ENCODE assay signal across 20 cellular contexts in genomic region chr12:43578782-43579181, GRCh38. TPM values are rescaled to one million over a fixed set of nuclear protein-coding genes. Genes with fewer than 3 reads are reported as not detected.
A peak's percentile ranks its signal among the peaks of the same experiment; 100 is the strongest.
DNase-seq lines count a peak whose midpoint lies in the region; ATAC-seq and TF ChIP-seq lines count a peak whose summit lies in the region.
"Had no signal": no experiment of that assay in that cellular context is flagged by ENCODE, and none has a peak within 500 bp of the region (broad histone marks: within the 10 kb centered on the region; RNA-seq: fewer than 3 reads in every experiment).

No MANE protein-coding gene starts in this region.

- peak overlapping the region; percentile 55 for H3K4me3 ChIP-seq in SK-N-MC
- no peak overlapping the region for H3K4me3 ChIP-seq in fibroblast of the aortic adventitia (ENCODE audit: low read depth, low read length)
- no peak overlapping the region for H3K4me3 ChIP-seq in MG63
- H3K4me3 ChIP-seq: Peyer's patch, right atrium auricular region, suprapubic skin had no signal

- no peak for TF ChIP-seq CTCF in fibroblast of the aortic adventitia (IDR thresholded peaks at IDR 0.05; ENCODE audit: insufficient read depth, low read length)
- TF ChIP-seq CTCF in osteocyte (IDR thresholded peaks at IDR 0.05) = no peak
- TF ChIP-seq CTCF in activated CD8-positive, alpha-beta T cell treated with anti-CD3 and anti-CD28 coated beads for 36 hours (IDR thresholded peaks at IDR 0.05) = no peak

- no peaks in the 10 kb centered on the region for H3K36me3 Mint-ChIP-seq in osteocyte (ENCODE audit: unreplicated experiment)
- H3K36me3 Mint-ChIP-seq in activated CD8-positive, alpha-beta T cell treated with anti-CD3 and anti-CD28 coated beads for 36 hours (ENCODE audit: low read depth) = no peaks in the 10 kb centered on the region
- H3K36me3 Mint-ChIP-seq: activated naive CD4-positive, alpha-beta T cell treated with anti-CD3 and anti-CD28 coated beads, Interleukin-2, amount 10 ng/mL, durations not matched to agents 7 days and 5 days; brain had no signal

- no peaks in the 10 kb centered on the region for H3K27me3 ChIP-seq in MG63
- H3K27me3 ChIP-seq: Peyer's patch, right atrium auricular region, suprapubic skin had no signal

- H3K36me3 ChIP-seq in SK-N-MC (ENCODE audit: insufficient read depth, low read length) = no peaks in the 10 kb centered on the region
- no peaks in the 10 kb centered on the region for H3K36me3 ChIP-seq in MG63
- H3K36me3 ChIP-seq: Peyer's patch, right atrium auricular region, suprapubic skin had no signal

- peak overlapping the region; percentile 23 for H3K27ac Mint-ChIP-seq in osteocyte (ENCODE audit: unreplicated experiment)
- no peak overlapping the region for H3K27ac Mint-ChIP-seq in activated CD8-positive, alpha-beta T cell treated with anti-CD3 and anti-CD28 coated beads for 36 hours
- H3K27ac Mint-ChIP-seq: activated naive CD4-positive, alpha-beta T cell treated with anti-CD3 and anti-CD28 coated beads, Interleukin-2, amount 10 ng/mL, durations not matched to agents 7 days and 5 days; brain had no signal

- H3K9me3 ChIP-seq in SK-N-MC (ENCODE audit: low read depth, low read length) = no peaks in the 10 kb centered on the region
- no peaks in the 10 kb centered on the region for H3K9me3 ChIP-seq in MG63
- H3K9me3 ChIP-seq: Peyer's patch, right atrium auricular region had no signal

- POLR2A ChIA-PET in activated CD8-positive, alpha-beta T cell treated with anti-CD3 and anti-CD28 coated beads for 36 hours (lab: Charles Lee) = no interaction called here

- CTCF ChIA-PET in activated CD8-positive, alpha-beta T cell treated with anti-CD3 and anti-CD28 coated beads for 36 hours (lab: Charles Lee) = no interaction called here

- ATAC-seq in activated CD8-positive, alpha-beta T cell treated with anti-CD3 and anti-CD28 coated beads for 36 hours = no peak

- H3K27ac ChIP-seq in SK-N-MC = peak overlapping the region; percentile 32; the same call in 1 of the 2 replicates
- H3K27ac ChIP-seq: Peyer's patch, right atrium auricular region, suprapubic skin had no signal

- H3K9me3 Mint-ChIP-seq in osteocyte (ENCODE audit: unreplicated experiment) = no peaks in the 10 kb centered on the region
- H3K9me3 Mint-ChIP-seq in activated CD8-positive, alpha-beta T cell treated with anti-CD3 and anti-CD28 coated beads for 36 hours = no peaks in the 10 kb centered on the region
- H3K9me3 Mint-ChIP-seq: activated naive CD4-positive, alpha-beta T cell treated with anti-CD3 and anti-CD28 coated beads, Interleukin-2, amount 10 ng/mL, durations not matched to agents 7 days and 5 days; brain had no signal

- intact Hi-C loops in activated CD8-positive, alpha-beta T cell treated with anti-CD3 and anti-CD28 coated beads for 36 hours (cut with micrococcal nuclease) = no loop called here

- peaks cover 10% of the 10 kb centered on the region for H3K4me1 Mint-ChIP-seq in osteocyte (ENCODE audit: unreplicated experiment)
- no peaks in the 10 kb centered on the region for H3K4me1 Mint-ChIP-seq in activated CD8-positive, alpha-beta T cell treated with anti-CD3 and anti-CD28 coated beads for 36 hours (ENCODE audit: low read depth)
- H3K4me1 Mint-ChIP-seq: activated naive CD4-positive, alpha-beta T cell treated with anti-CD3 and anti-CD28 coated beads, Interleukin-2, amount 10 ng/mL, durations not matched to agents 7 days and 5 days had no signal

- H3K9ac ChIP-seq in SK-N-MC (ENCODE audit: insufficient read length) = no peak overlapping the region

- H3K27me3 Mint-ChIP-seq in osteocyte (ENCODE audit: unreplicated experiment) = peaks cover 4% of the 10 kb centered on the region
- H3K27me3 Mint-ChIP-seq in activated CD8-positive, alpha-beta T cell treated with anti-CD3 and anti-CD28 coated beads for 36 hours = peaks cover 7% of the 10 kb centered on the region
- H3K27me3 Mint-ChIP-seq: activated naive CD4-positive, alpha-beta T cell treated with anti-CD3 and anti-CD28 coated beads, Interleukin-2, amount 10 ng/mL, durations not matched to agents 7 days and 5 days; brain had no signal

- DNase-seq in EL (peak; percentile 20), SK-N-MC (ENCODE audit: low read depth, low spot score) (no peak), fibroblast of the aortic adventitia (ENCODE audit: low read depth) (peak; percentile 1), osteocyte (ENCODE audit: extremely low spot score, unreplicated experiment) (no peak), MG63 (no peak), NCI-H446 (lab: John Stamatoyannopoulos, UW) (no peak)
- DNase-seq in effector CD8-positive, alpha-beta T cell (lab: John Stamatoyannopoulos, UW) = no peak
- no peak for DNase-seq in activated CD8-positive, alpha-beta T cell treated with anti-CD3 and anti-CD28 coated beads for 36 hours
- DNase-seq: activated CD4-positive, alpha-beta T cell treated with anti-CD3 and anti-CD28 coated beads, Interleukin-2, amount 50 U/mL, for 1 hour; activated naive CD4-positive, alpha-beta T cell treated with anti-CD3 and anti-CD28 coated beads, Interleukin-2, amount 10 ng/mL, durations not matched to agents 7 days and 5 days; activated T-cell treated with anti-CD3 and anti-CD28 coated beads for 4 hours; Calu3; GF-D8; GOT3; NCI-H2107; NCI-H82; Peyer's patch had no signal

- no peak overlapping the region for H3K4me3 Mint-ChIP-seq in osteocyte (ENCODE audit: unreplicated experiment)
- H3K4me3 Mint-ChIP-seq in activated CD8-positive, alpha-beta T cell treated with anti-CD3 and anti-CD28 coated beads for 36 hours = no peak overlapping the region
- H3K4me3 Mint-ChIP-seq: activated naive CD4-positive, alpha-beta T cell treated with anti-CD3 and anti-CD28 coated beads, Interleukin-2, amount 10 ng/mL, durations not matched to agents 7 days and 5 days; brain had no signal

RNA-seq across cellular contexts. Expression of gene ADAMTS20, which starts 26.8 kb away (rescaled TPM):
- not detected in 2 replicates for total RNA-seq in fibroblast of the aortic adventitia (ENCODE audit: low replicate concordance)
- total RNA-seq in osteocyte = not detected in 2 replicates
- not detected for total RNA-seq in activated CD8-positive, alpha-beta T cell treated with anti-CD3 and anti-CD28 coated beads for 36 hours
- not detected in 2 replicates for total RNA-seq in MG63 (2014; rRNA removed; shearing (Covaris generic); ENCODE audit: low replicate concordance)
- total RNA-seq: Calu3, Peyer's patch, right atrium auricular region, suprapubic skin had no signal

Comparison
In these comparisons a context has a peak if more than half of its experiments do, and no peak if none do; other contexts are left out.
1. DNase-seq: peak in EL (single experiment) and fibroblast of the aortic adventitia (single experiment); none in SK-N-MC (single experiment), osteocyte (single experiment), effector CD8-positive, alpha-beta T cell (single experiment), activated CD8-positive, alpha-beta T cell treated with anti-CD3 and anti-CD28 coated beads for 36 hours (single experiment), MG63 (single experiment) and NCI-H446 (0 of 2).